10 cellular contexts compared by ENCODE assay signal in the genomic region with DNA sequence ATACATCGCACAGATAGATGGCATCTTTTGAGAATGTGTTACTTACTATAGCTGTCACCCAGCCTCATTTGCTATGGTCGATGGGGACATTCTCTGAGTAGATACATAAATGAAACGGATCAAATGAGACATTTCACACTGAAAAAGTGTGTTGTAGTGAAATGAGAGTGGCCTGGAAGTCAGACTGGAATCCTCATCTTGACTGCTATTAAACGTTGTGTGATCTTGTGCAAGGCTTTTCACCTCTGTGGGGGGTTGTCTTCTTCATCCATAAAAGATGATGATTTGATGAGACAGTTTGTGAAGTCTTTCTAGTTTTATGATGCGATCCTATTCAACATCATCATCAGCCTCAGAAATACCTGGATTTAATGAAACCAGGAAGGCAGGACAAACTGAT.
"Had no signal": no experiment of that assay in that cellular context is flagged by ENCODE, and none has a peak within 500 bp of the region (broad histone marks: within the 10 kb centered on the region; RNA-seq: fewer than 3 reads in every experiment).

No MANE protein-coding gene starts in this region.

- DNase-seq: GM23248, GOT3, H7, HFFc6, Kasumi-1, KG1 had no signal

- H3K4me1 ChIP-seq: HAP-1 had no signal

- H3K4me3 ChIP-seq: GM23248, HAP-1 had no signal

- H3K27ac ChIP-seq: GM23248, HL-60 had no signal

- ATAC-seq: HCT116, HepG2 had no signal

- H3K9me3 ChIP-seq: HAP-1 had no signal

- H2AFZ ChIP-seq: GM23248 had no signal

- H3K36me3 ChIP-seq: HAP-1 had no signal

- H3K9ac ChIP-seq: GM23248 had no signal

- FAIRE-seq: HepG2 had no signal
